In the genomic region with DNA sequence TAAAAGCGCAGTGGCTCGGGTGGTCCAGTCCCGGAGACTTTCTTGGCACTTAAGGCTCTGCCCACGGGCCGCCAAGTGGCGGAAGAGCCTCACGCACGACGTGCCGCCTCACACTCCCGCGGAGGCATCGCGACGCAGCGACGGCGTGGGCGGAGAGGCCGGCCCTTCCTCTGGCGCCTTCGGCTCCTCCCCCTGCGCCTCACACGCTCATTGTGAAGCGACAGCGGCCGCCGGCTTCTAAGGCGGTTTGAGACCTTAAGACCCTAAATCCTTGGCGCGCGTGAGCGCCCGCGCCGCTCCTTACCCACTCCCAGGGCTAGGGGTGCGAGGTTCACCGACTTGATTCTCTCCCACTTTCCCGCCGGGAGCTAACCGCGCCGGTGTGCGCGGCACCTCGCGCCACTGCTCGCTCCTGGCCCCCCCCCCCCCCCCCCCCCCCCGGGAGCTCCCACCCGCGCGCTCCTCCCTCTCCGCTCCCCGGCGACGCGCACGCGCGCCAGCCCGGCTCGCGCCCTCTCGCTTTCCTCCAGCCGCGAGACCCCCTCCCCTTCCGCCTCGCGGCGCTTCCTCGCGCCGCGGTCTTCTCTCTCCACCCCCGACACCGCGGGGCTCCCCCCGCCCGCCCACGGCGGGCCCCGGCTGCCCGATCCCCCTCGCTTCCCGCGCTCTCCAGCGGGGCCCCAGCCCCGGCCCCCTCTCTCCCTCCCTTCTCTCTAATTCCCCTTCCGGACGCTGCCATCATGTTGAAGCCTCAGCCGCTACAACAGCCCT, we compare ENCODE assay signal across 1 cellular context.
TF ChIP-seq lines count a peak whose summit lies in the region.

TSS of gene ATXN2L (plus strand) at position 480 of the 771 bp plus-strand sequence. CDS start at position 741, 261 bp downstream.

TF ChIP-seq in HEK293, 187 proteins besides CTCF, POLR2A, EP300 and RAD21 (continued from another document and continues in another):
- TF ChIP-seq PRDM6 (tag by site-specific recombination; IDR thresholded peaks at IDR 0.05) = no peak
- no peak for TF ChIP-seq ZNF555 (tag by site-specific recombination; conservative IDR thresholded peaks at IDR 0.05)
- no peak for TF ChIP-seq RBAK (tag by site-specific recombination; IDR thresholded peaks at IDR 0.05)
- no peak for TF ChIP-seq SCRT1 (tag by site-specific recombination; IDR thresholded peaks at IDR 0.05; ENCODE audit: borderline replicate concordance)
- no peak for TF ChIP-seq ELK4 (IDR thresholded peaks at IDR 0.05; ENCODE audit: borderline replicate concordance, low read depth, low read length)
- no peak for TF ChIP-seq ZNF169 (tag by site-specific recombination; IDR thresholded peaks at IDR 0.05)
- TF ChIP-seq MZF1 (tag by site-specific recombination; IDR thresholded peaks at IDR 0.05; ENCODE audit: borderline replicate concordance) = no peak
- TF ChIP-seq ZFP37 (tag by site-specific recombination; IDR thresholded peaks at IDR 0.05) = no peak
- no peak for TF ChIP-seq ZBTB1 (tag by site-specific recombination; IDR thresholded peaks at IDR 0.05)
- no peak for TF ChIP-seq HOXD13 (CRISPR knock-in tag; IDR thresholded peaks at IDR 0.05; ENCODE audit: borderline replicate concordance)
- peak; percentile 61; the same call in 1 of the 2 replicates for TF ChIP-seq ZBTB21 (tag by site-specific recombination; IDR thresholded peaks at IDR 0.05)
- no peak for TF ChIP-seq ZNF488 (tag by site-specific recombination; IDR thresholded peaks at IDR 0.05)
- no peak for TF ChIP-seq ZNF48 (tag by site-specific recombination; IDR thresholded peaks at IDR 0.05)
- TF ChIP-seq, protein P1, sequence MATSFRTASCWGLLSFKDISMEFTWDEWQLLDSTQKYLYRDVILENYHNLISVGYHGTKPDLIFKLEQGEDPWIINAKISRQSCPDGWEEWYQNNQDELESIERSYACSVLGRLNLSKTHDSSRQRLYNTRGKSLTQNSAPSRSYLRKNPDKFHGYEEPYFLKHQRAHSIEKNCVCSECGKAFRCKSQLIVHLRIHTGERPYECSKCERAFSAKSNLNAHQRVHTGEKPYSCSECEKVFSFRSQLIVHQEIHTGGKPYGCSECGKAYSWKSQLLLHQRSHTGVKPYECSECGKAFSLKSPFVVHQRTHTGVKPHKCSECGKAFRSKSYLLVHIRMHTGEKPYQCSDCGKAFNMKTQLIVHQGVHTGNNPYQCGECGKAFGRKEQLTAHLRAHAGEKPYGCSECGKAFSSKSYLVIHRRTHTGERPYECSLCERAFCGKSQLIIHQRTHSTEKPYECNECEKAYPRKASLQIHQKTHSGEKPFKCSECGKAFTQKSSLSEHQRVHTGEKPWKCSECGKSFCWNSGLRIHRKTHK (tag by site-specific recombination; IDR thresholded peaks at IDR 0.05) = no peak
- no peak for TF ChIP-seq WT1 (tag by site-specific recombination; IDR thresholded peaks at IDR 0.05)
- TF ChIP-seq, protein P2, sequence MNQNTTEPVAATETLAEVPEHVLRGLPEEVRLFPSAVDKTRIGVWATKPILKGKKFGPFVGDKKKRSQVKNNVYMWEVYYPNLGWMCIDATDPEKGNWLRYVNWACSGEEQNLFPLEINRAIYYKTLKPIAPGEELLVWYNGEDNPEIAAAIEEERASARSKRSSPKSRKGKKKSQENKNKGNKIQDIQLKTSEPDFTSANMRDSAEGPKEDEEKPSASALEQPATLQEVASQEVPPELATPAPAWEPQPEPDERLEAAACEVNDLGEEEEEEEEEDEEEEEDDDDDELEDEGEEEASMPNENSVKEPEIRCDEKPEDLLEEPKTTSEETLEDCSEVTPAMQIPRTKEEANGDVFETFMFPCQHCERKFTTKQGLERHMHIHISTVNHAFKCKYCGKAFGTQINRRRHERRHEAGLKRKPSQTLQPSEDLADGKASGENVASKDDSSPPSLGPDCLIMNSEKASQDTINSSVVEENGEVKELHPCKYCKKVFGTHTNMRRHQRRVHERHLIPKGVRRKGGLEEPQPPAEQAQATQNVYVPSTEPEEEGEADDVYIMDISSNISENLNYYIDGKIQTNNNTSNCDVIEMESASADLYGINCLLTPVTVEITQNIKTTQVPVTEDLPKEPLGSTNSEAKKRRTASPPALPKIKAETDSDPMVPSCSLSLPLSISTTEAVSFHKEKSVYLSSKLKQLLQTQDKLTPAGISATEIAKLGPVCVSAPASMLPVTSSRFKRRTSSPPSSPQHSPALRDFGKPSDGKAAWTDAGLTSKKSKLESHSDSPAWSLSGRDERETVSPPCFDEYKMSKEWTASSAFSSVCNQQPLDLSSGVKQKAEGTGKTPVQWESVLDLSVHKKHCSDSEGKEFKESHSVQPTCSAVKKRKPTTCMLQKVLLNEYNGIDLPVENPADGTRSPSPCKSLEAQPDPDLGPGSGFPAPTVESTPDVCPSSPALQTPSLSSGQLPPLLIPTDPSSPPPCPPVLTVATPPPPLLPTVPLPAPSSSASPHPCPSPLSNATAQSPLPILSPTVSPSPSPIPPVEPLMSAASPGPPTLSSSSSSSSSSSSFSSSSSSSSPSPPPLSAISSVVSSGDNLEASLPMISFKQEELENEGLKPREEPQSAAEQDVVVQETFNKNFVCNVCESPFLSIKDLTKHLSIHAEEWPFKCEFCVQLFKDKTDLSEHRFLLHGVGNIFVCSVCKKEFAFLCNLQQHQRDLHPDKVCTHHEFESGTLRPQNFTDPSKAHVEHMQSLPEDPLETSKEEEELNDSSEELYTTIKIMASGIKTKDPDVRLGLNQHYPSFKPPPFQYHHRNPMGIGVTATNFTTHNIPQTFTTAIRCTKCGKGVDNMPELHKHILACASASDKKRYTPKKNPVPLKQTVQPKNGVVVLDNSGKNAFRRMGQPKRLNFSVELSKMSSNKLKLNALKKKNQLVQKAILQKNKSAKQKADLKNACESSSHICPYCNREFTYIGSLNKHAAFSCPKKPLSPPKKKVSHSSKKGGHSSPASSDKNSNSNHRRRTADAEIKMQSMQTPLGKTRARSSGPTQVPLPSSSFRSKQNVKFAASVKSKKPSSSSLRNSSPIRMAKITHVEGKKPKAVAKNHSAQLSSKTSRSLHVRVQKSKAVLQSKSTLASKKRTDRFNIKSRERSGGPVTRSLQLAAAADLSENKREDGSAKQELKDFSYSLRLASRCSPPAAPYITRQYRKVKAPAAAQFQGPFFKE (tag by site-specific recombination; IDR thresholded peaks at IDR 0.05; ENCODE audit: borderline replicate concordance) = no peak
- peak; percentile 68 for TF ChIP-seq ZBTB17 (tag by site-specific recombination; IDR thresholded peaks at IDR 0.05)
- TF ChIP-seq TSHZ1 (tag by site-specific recombination; IDR thresholded peaks at IDR 0.05; ENCODE audit: borderline replicate concordance) = peak; percentile 80; the same call in 1 of the 2 replicates
- TF ChIP-seq, protein P3, sequence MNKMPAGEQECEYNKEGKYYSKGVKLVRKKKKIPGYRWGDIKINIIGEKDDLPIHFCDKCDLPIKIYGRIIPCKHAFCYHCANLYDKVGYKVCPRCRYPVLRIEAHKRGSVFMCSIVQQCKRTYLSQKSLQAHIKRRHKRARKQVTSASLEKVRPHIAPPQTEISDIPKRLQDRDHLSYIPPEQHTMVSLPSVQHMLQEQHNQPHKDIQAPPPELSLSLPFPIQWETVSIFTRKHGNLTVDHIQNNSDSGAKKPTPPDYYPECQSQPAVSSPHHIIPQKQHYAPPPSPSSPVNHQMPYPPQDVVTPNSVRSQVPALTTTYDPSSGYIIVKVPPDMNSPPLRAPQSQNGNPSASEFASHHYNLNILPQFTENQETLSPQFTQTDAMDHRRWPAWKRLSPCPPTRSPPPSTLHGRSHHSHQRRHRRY (tag by site-specific recombination; IDR thresholded peaks at IDR 0.05) = 0 out of 2 replicates have a peak, but pooled peaks have one; percentile 64
- no peak; the same call in 1 of the 2 replicates for TF ChIP-seq ZNF792 (tag by site-specific recombination; IDR thresholded peaks at IDR 0.05)
- TF ChIP-seq, protein P4, sequence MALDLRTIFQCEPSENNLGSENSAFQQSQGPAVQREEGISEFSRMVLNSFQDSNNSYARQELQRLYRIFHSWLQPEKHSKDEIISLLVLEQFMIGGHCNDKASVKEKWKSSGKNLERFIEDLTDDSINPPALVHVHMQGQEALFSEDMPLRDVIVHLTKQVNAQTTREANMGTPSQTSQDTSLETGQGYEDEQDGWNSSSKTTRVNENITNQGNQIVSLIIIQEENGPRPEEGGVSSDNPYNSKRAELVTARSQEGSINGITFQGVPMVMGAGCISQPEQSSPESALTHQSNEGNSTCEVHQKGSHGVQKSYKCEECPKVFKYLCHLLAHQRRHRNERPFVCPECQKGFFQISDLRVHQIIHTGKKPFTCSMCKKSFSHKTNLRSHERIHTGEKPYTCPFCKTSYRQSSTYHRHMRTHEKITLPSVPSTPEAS (tag by site-specific recombination; IDR thresholded peaks at IDR 0.05) = 0 out of 2 replicates have a peak, but pooled peaks have one; percentile 12
- TF ChIP-seq ZNF585B (tag by site-specific recombination; IDR thresholded peaks at IDR 0.05) = no peak
- TF ChIP-seq TRIM28 (IDR thresholded peaks at IDR 0.05; ENCODE audit: borderline replicate concordance, low read length) = peak; percentile 69; the same call in 1 of the 2 replicates
- peak; percentile 57; the same call in 1 of the 2 replicates for TF ChIP-seq GFI1B (tag by site-specific recombination; IDR thresholded peaks at IDR 0.05)
- no peak for TF ChIP-seq ZNF132 (tag by site-specific recombination; IDR thresholded peaks at IDR 0.05; ENCODE audit: borderline replicate concordance)
- TF ChIP-seq ZNF621 (tag by site-specific recombination; IDR thresholded peaks at IDR 0.05) = no peak
- peak; percentile 40; the same call in 1 of the 2 replicates for TF ChIP-seq REST (tag by site-specific recombination; IDR thresholded peaks at IDR 0.05)
- no peak for TF ChIP-seq ZNF423 (tag by site-specific recombination; IDR thresholded peaks at IDR 0.05)
